In genomic region chr20:859661-860294, GRCh38 we compare ENCODE assay signal across 1 cellular context.
TF ChIP-seq lines count a peak whose summit lies in the region.

No MANE protein-coding gene starts in this region.

TF ChIP-seq in IMR-90, 13 proteins besides CTCF, POLR2A, EP300 and RAD21:
- TF ChIP-seq SMC3 (IDR thresholded peaks at IDR 0.05; ENCODE audit: low read depth, low read length) (no peak), FOS (IDR thresholded peaks at IDR 0.05; ENCODE audit: low read depth, low read length) (no peak), MAFK (IDR thresholded peaks at IDR 0.05; ENCODE audit: low read depth, low read length) (no peak), USF2 (IDR thresholded peaks at IDR 0.05; ENCODE audit: low read depth, low read length) (no peak), RCOR1 (IDR thresholded peaks at IDR 0.05; ENCODE audit: insufficient replicate concordance, low read length) (no peak), BHLHE40 (IDR thresholded peaks at IDR 0.05; ENCODE audit: low read depth, low read length) (no peak), NFE2L2 (IDR thresholded peaks at IDR 0.05; ENCODE audit: low read depth, low read length) (no peak), RFX5 (IDR thresholded peaks at IDR 0.05; ENCODE audit: low read depth, low read length) (no peak), MAZ (IDR thresholded peaks at IDR 0.05; ENCODE audit: borderline replicate concordance, low read depth, low read length) (no peak), MXI1 (IDR thresholded peaks at IDR 0.05; ENCODE audit: borderline replicate concordance, low read depth, low read length) (no peak), CEBPB (IDR thresholded peaks at IDR 0.05; ENCODE audit: low read depth, low read length) (no peak)
